1 cellular context compared by ENCODE assay signal in genomic region chr16:30874821-30875717, GRCh38.
TF ChIP-seq lines count a peak whose summit lies in the region.

No MANE protein-coding gene starts in this region.

TF ChIP-seq in HepG2, 621 proteins besides CTCF, POLR2A, EP300 and RAD21 (continued from another document and continues in another):
- no peak for TF ChIP-seq ZBTB34 (CRISPR knock-in tag; IDR thresholded peaks at IDR 0.05)
- TF ChIP-seq TRIM24 (CRISPR knock-in tag; IDR thresholded peaks at IDR 0.05): 0 out of 2 replicates have a peak, but pooled peaks have one; percentile 26
- TF ChIP-seq RFX3 (CRISPR knock-in tag; IDR thresholded peaks at IDR 0.05): 0 out of 2 replicates have a peak, but pooled peaks have one; percentile 19
- peak; percentile 79 for TF ChIP-seq FOSL2 (CRISPR knock-in tag; IDR thresholded peaks at IDR 0.05)
- TF ChIP-seq ZNF34 (CRISPR knock-in tag; IDR thresholded peaks at IDR 0.05; ENCODE audit: borderline replicate concordance): peak; percentile 98
- no peak for TF ChIP-seq HNRNPH1 (optimal IDR thresholded peaks at IDR 0.05; ENCODE audit: low read depth, low read length)
- TF ChIP-seq ETV6 (CRISPR knock-in tag; conservative IDR thresholded peaks at IDR 0.05): peak; percentile 98
- peak; percentile 89; the same call in 1 of the 2 replicates for TF ChIP-seq ZSCAN30 (CRISPR knock-in tag; IDR thresholded peaks at IDR 0.05)
- no peak; the same call in 1 of the 2 replicates for TF ChIP-seq ZNF234 (CRISPR knock-in tag; conservative IDR thresholded peaks at IDR 0.05)
- peak; percentile 95 for TF ChIP-seq ZFYVE20 (CRISPR knock-in tag; IDR thresholded peaks at IDR 0.05; ENCODE audit: borderline replicate concordance, low read depth)
- peak; percentile 99 for TF ChIP-seq KDM2A (CRISPR knock-in tag; IDR thresholded peaks at IDR 0.05; ENCODE audit: borderline replicate concordance, low read depth)
- TF ChIP-seq ZNF264 (CRISPR knock-in tag; IDR thresholded peaks at IDR 0.05): peak; percentile 97
- peak; percentile 98 for TF ChIP-seq ZNF616 (CRISPR knock-in tag; IDR thresholded peaks at IDR 0.05; ENCODE audit: low read depth)
- peak; percentile 90 to 93 for TF ChIP-seq NR2F1 (CRISPR knock-in tag; IDR thresholded peaks at IDR 0.05)
- TF ChIP-seq ZNF335 (CRISPR knock-in tag; IDR thresholded peaks at IDR 0.05): peak; percentile 87; the same call in 1 of the 2 replicates
- peak; percentile 61; the same call in 1 of the 2 replicates for TF ChIP-seq ZNF281 (CRISPR knock-in tag; IDR thresholded peaks at IDR 0.05; ENCODE audit: borderline replicate concordance)
- peak; percentile 93 for TF ChIP-seq ZNF784 (CRISPR knock-in tag; IDR thresholded peaks at IDR 0.05; ENCODE audit: borderline replicate concordance)
- peak; percentile 100 for TF ChIP-seq ZNF652 (CRISPR knock-in tag; IDR thresholded peaks at IDR 0.05; ENCODE audit: borderline replicate concordance, low read depth)
- TF ChIP-seq MZF1 (CRISPR knock-in tag; IDR thresholded peaks at IDR 0.05; ENCODE audit: borderline replicate concordance): peak; percentile 85
- TF ChIP-seq LCORL (IDR thresholded peaks at IDR 0.05): no peak
- TF ChIP-seq LCORL (CRISPR knock-in tag; IDR thresholded peaks at IDR 0.05): peak; percentile 97
- peak; percentile 62; the same call in 1 of the 2 replicates for TF ChIP-seq PRDM15 (CRISPR knock-in tag; IDR thresholded peaks at IDR 0.05)
- no peak for TF ChIP-seq TCF7 (IDR thresholded peaks at IDR 0.05; ENCODE audit: low read depth)
- peak; percentile 98 for TF ChIP-seq BATF2 (CRISPR knock-in tag; IDR thresholded peaks at IDR 0.05)
- TF ChIP-seq ZNF83 (CRISPR knock-in tag; IDR thresholded peaks at IDR 0.05; ENCODE audit: borderline replicate concordance): peak; percentile 99
- 0 out of 2 replicates have a peak, but pooled peaks have one; percentile 8 for TF ChIP-seq PREB (CRISPR knock-in tag; IDR thresholded peaks at IDR 0.05)
- TF ChIP-seq CREB3 (CRISPR knock-in tag; IDR thresholded peaks at IDR 0.05): peak; percentile 88; the same call in 1 of the 2 replicates
- peak; percentile 97 for TF ChIP-seq ZMYM3 (CRISPR knock-in tag; IDR thresholded peaks at IDR 0.05)
- TF ChIP-seq YY1 (IDR thresholded peaks at IDR 0.05; ENCODE audit: insufficient read depth, insufficient replicate concordance, low read depth, low read length): peak; percentile 88
- TF ChIP-seq REXO4 (CRISPR knock-in tag; IDR thresholded peaks at IDR 0.05; ENCODE audit: borderline replicate concordance): peak; percentile 77; the same call in 1 of the 2 replicates
- TF ChIP-seq ZNF615 (CRISPR knock-in tag; IDR thresholded peaks at IDR 0.05; ENCODE audit: borderline replicate concordance): peak; percentile 94; the same call in 1 of the 2 replicates
- peak; percentile 98 for TF ChIP-seq KAT8 (CRISPR knock-in tag; IDR thresholded peaks at IDR 0.05)
- peak; percentile 85 for TF ChIP-seq TBL1XR1 (IDR thresholded peaks at IDR 0.05; ENCODE audit: borderline replicate concordance, low read length, partially characterized antibody)
- TF ChIP-seq ATF6 (CRISPR knock-in tag; conservative IDR thresholded peaks at IDR 0.05): no peak; the same call in 1 of the 2 replicates
- TF ChIP-seq ZNF670 (CRISPR knock-in tag; IDR thresholded peaks at IDR 0.05; ENCODE audit: borderline replicate concordance): peak; percentile 98
- peak; percentile 88 for TF ChIP-seq ZBTB20 (CRISPR knock-in tag; IDR thresholded peaks at IDR 0.05; ENCODE audit: borderline replicate concordance, low read depth)
- TF ChIP-seq ZNF3 (CRISPR knock-in tag; IDR thresholded peaks at IDR 0.05): peak; percentile 67; the same call in 1 of the 2 replicates
- no peak for TF ChIP-seq ZFP36 (IDR thresholded peaks at IDR 0.05; ENCODE audit: borderline replicate concordance, low read depth, low read length, partially characterized antibody)
- TF ChIP-seq RBM22 (optimal IDR thresholded peaks at IDR 0.05; ENCODE audit: low read length): no peak
